ENCODE assay signal across 9 cellular contexts in the genomic region with DNA sequence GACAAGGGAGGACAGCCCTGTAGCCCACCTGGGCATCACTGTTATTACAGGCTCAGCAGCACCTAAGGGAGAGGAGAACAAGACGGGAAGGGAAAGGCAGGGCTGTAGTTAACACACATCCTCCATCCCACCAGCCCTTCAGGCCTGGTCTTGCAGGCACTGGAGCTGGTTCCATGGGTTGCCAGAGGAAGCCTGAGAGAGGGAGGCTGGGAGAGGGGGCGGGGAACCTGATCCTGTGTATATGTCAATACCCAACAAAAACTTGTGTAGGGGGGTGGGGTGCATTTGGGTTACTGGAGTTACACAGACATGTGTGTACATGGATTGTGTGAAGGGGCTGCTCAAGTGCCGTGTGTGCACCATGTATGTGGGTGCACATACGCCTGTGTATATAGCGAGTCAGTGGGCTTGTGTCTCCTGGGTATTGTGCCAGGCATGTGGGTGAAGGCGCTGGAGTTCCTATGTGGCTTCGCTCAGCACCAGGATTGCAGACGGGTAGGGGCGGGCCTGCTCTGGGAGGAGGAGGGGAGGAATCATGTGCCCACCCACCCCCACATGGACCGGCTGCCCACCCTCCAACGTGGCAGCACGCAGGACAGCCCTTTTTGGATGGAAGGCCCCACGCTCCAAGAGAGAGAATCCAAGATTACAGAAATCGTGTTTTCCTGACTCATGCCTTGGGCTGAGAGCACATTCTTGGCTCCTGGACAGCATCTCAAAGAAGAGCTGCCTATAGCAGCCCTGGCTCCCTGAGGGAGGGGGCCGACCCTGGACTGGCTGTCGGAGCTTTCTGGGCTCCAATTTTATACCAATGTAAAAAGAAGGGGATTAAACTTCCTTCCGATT. TPM values are rescaled to one million over a fixed set of nuclear protein-coding genes. Genes with fewer than 3 reads are reported as not detected.
DNase-seq lines count a peak whose midpoint lies in the region; ATAC-seq and TF ChIP-seq lines count a peak whose summit lies in the region.
"Had no signal": no experiment of that assay in that cellular context is flagged by ENCODE, and none has a peak within 500 bp of the region (broad histone marks: within the 10 kb centered on the region; RNA-seq: fewer than 3 reads in every experiment).

No MANE protein-coding gene starts in this region.

- peaks cover 6% of the 10 kb centered on the region for H3K79me2 ChIP-seq in hepatocyte

- no peak for ATAC-seq in GM18519 (IDR thresholded peaks at IDR 0.05; ENCODE audit: low FRiP score, unreplicated experiment)
- ATAC-seq in HG03432 (IDR thresholded peaks at IDR 0.05; ENCODE audit: unreplicated experiment) = no peak

- peak overlapping the region; percentile 66 for H3K27ac ChIP-seq in brain microvascular endothelial cell
- H3K27ac ChIP-seq in hepatocyte = peak overlapping the region; percentile 99
- peak overlapping the region; percentile 99 for H3K27ac ChIP-seq in stomach smooth muscle (ENCODE audit: low read length)
- H3K27ac ChIP-seq in effector memory CD4-positive, alpha-beta T cell (ENCODE audit: insufficient read depth, low read length, poor library complexity, severe bottlenecking) = no peak overlapping the region

- H3K4me3 ChIP-seq in brain microvascular endothelial cell (ENCODE audit: low read depth, low read length) = no peak overlapping the region
- H3K4me3 ChIP-seq in hepatocyte = no peak overlapping the region
- peak overlapping the region; percentile 45 to 52 for H3K4me3 ChIP-seq in stomach smooth muscle (ENCODE audit: low read length in 2 of 2)
- no peak overlapping the region for H3K4me3 ChIP-seq in effector memory CD4-positive, alpha-beta T cell (ENCODE audit: insufficient read depth, low read depth, low read length, poor library complexity, severe bottlenecking)

- 64% methylated on average over 17 of the region's 17 CpGs for WGBS in hepatocyte (ENCODE audit: low lambda C conversion rate, missing lambda C conversion rate)

- H3K9me3 ChIP-seq in hepatocyte (ENCODE audit: low read depth) = no peaks in the 10 kb centered on the region
- no peaks in the 10 kb centered on the region for H3K9me3 ChIP-seq in stomach smooth muscle (ENCODE audit: control insufficient read depth in 2 of 2, low read length in 2 of 2)
- H3K9me3 ChIP-seq in effector memory CD4-positive, alpha-beta T cell (ENCODE audit: control insufficient read depth, low read length) = no peaks in the 10 kb centered on the region

- DNase-seq in H4 (ENCODE audit: low spot score) (peak; percentile 96), brain microvascular endothelial cell (peak; percentile 88), hepatocyte (ENCODE audit: low spot score) (peak; percentile 80), iPS-NIHi7 (ENCODE audit: extremely low spot score) (no peak)
- DNase-seq in effector memory CD4-positive, alpha-beta T cell = no peak
- DNase-seq: activated CD4-positive, alpha-beta T cell treated with anti-CD3 and anti-CD28 coated beads, Interleukin-2, amount 10 ng/mL, durations not matched to agents 7 days and 5 days had no signal

- no peaks in the 10 kb centered on the region for H3K9me2 ChIP-seq in hepatocyte (replicated peaks; ENCODE audit: insufficient read depth)

- TF ChIP-seq CTCF in brain microvascular endothelial cell (IDR thresholded peaks at IDR 0.05; ENCODE audit: low read depth, low read length, missing control alignments) (no peak), hepatocyte (IDR thresholded peaks at IDR 0.05; ENCODE audit: poor library complexity) (no peak)

- H3K4me2 ChIP-seq in hepatocyte = peak overlapping the region; percentile 57

- H3K27me3 ChIP-seq in brain microvascular endothelial cell (replicated peaks) = no peaks in the 10 kb centered on the region
- H3K27me3 ChIP-seq in hepatocyte = no peaks in the 10 kb centered on the region
- H3K27me3 ChIP-seq in stomach smooth muscle (ENCODE audit: control insufficient read depth in 1 of 2, insufficient read depth in 2 of 2, low read length in 2 of 2) = no peaks in the 10 kb centered on the region
- H3K27me3 ChIP-seq in effector memory CD4-positive, alpha-beta T cell (replicated peaks; ENCODE audit: control insufficient read depth, insufficient read depth, low read length, poor library complexity, severe bottlenecking) = no peaks in the 10 kb centered on the region

- H4K20me1 ChIP-seq in hepatocyte (ENCODE audit: insufficient read depth, poor library complexity, severe bottlenecking) = no peaks in the 10 kb centered on the region

- H3K36me3 ChIP-seq in brain microvascular endothelial cell (replicated peaks) = no peaks in the 10 kb centered on the region
- no peaks in the 10 kb centered on the region for H3K36me3 ChIP-seq in hepatocyte (replicated peaks; ENCODE audit: insufficient read depth, low read depth)
- no peaks in the 10 kb centered on the region for H3K36me3 ChIP-seq in stomach smooth muscle (ENCODE audit: control insufficient read depth in 2 of 2, insufficient read depth in 2 of 2, low read length in 2 of 2)
- no peaks in the 10 kb centered on the region for H3K36me3 ChIP-seq in effector memory CD4-positive, alpha-beta T cell (ENCODE audit: control insufficient read depth, insufficient read depth, low read length)

- H3K9ac ChIP-seq in stomach smooth muscle (ENCODE audit: low read length in 2 of 2) = peak overlapping the region; percentile 55 to 77

- no peak overlapping the region for H2AFZ ChIP-seq in hepatocyte

- H3K4me1 ChIP-seq in hepatocyte (ENCODE audit: insufficient read depth) (peaks cover 47% of the 10 kb centered on the region), stomach smooth muscle (ENCODE audit: control insufficient read depth, insufficient read depth, low read length) (peaks cover 79% of the 10 kb centered on the region)
- H3K4me1 ChIP-seq in effector memory CD4-positive, alpha-beta T cell (ENCODE audit: control insufficient read depth, insufficient read depth, low read length, poor library complexity, severe bottlenecking) = peaks cover 9% of the 10 kb centered on the region

- in situ Hi-C loops in brain microvascular endothelial cell (cut with HindIII; ENCODE audit: low pct_ligation_motif_present, low sequenced_read_pairs) = no loop called here

RNA-seq across cellular contexts. Expression of a gene that starts 4.2 kb away (rescaled TPM):
- 986 and 1,416 TPM in 2 replicates for total RNA-seq in H4 (2014; rRNA removed; shearing (Covaris generic))
- 709 and 805 TPM in 2 replicates for total RNA-seq in hepatocyte
- 479 and 492 TPM in 2 replicates for polyA plus RNA-seq in hepatocyte

RNA-seq across cellular contexts. Expression of a gene that starts 32.1 kb away (rescaled TPM):
- total RNA-seq in H4 (2014; rRNA removed; shearing (Covaris generic)) = 6.8 and 8.0 TPM in 2 replicates
- 5.2 and 7.3 TPM in 2 replicates for total RNA-seq in hepatocyte
- 6.3 and 8.9 TPM in 2 replicates for polyA plus RNA-seq in hepatocyte

Comparison
In these comparisons a context has a peak if more than half of its experiments do, and no peak if none do; other contexts are left out.
1. DNase-seq: peak in H4 (single experiment), brain microvascular endothelial cell (single experiment) and hepatocyte (single experiment); none in iPS-NIHi7 (single experiment) and effector memory CD4-positive, alpha-beta T cell (0 of 3).
2. H3K4me3 ChIP-seq: peak in stomach smooth muscle (2 of 2); none in brain microvascular endothelial cell (single experiment), hepatocyte (single experiment) and effector memory CD4-positive, alpha-beta T cell (single experiment).